8 cellular contexts compared by ENCODE assay signal in the genomic region with DNA sequence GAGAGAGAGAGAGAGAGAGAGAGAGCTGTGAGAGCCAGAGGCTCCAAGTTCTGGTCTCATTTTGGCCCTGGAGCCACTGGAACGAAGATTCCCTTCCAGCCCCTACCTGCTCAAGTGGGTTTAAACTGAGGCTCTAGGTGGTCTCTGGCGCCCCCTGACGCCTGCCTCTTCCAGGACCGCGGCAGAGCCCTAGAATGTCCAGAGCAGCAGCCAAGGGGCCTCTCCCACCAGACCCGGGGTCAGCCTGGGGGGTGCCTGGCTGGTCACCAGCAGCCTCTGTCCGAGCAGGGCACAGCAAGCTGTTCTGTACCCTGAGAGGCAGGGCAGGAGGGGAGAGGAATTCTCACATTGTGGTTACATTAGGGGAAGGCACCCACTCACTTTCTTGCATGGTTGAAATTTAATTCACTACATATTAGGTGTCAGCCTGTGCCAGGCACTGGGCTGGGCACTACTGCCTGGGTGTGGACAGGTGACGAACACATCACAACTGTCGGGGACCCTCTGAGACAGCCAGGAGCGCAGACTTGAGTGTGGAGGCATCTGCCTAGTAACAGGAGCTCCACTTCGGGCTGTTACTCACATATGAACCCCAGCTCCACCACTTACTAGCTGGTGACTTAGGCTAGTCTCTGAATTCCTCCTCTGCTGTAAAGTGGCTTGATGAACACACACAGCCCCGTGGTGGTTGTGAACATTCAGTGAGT. TPM values are rescaled to one million over a fixed set of nuclear protein-coding genes. Genes with fewer than 3 reads are reported as not detected.
DNase-seq lines count a peak whose midpoint lies in the region; ATAC-seq, FAIRE-seq and TF ChIP-seq lines count a peak whose summit lies in the region.

No MANE protein-coding gene starts in this region.

- TF ChIP-seq POLR2A in GM12878 (IDR thresholded peaks at IDR 0.05; ENCODE audit: low read depth, low read length) (no peak), uterus (IDR thresholded peaks at IDR 0.05) (no peak)

- no peak overlapping the region for H2AFZ ChIP-seq in GM12878 (ENCODE audit: control insufficient read depth, low read depth, low read length)

- TF ChIP-seq RAD21 in GM12878 (IDR thresholded peaks at IDR 0.05; ENCODE audit: insufficient read depth, low read depth, low read length): peak; percentile 43

- SMC1A ChIA-PET in GM12878 (lab: Charles Lee; ENCODE audit: uncharacterized antibody, unreplicated experiment): no interaction called here

- no peaks in the 10 kb centered on the region for H3K9me3 ChIP-seq in GM12878 (replicated peaks; ENCODE audit: control insufficient read depth, insufficient read depth, low read length)
- no peaks in the 10 kb centered on the region for H3K9me3 ChIP-seq in uterus

- no peak overlapping the region for H3K9ac ChIP-seq in GM12878 (ENCODE audit: control insufficient read depth, insufficient read depth, low read length)

- no peaks in the 10 kb centered on the region for H3K27me3 ChIP-seq in GM12878 (replicated peaks in 1 of 2; ENCODE audit: control insufficient read depth in 2 of 2, insufficient read depth in 2 of 2, low read length in 1 of 2)
- no peaks in the 10 kb centered on the region for H3K27me3 ChIP-seq in kidney epithelial cell (ENCODE audit: control insufficient read depth, insufficient read depth, low read length)
- no peaks in the 10 kb centered on the region for H3K27me3 ChIP-seq in uterus

- H3K36me3 ChIP-seq in GM12878 (ENCODE audit: control insufficient read depth in 2 of 2, insufficient read depth in 2 of 2, low read length in 1 of 2): no peaks in the 10 kb centered on the region; a peak in 1 of 4 replicates
- peaks cover 7% of the 10 kb centered on the region for H3K36me3 ChIP-seq in kidney epithelial cell (ENCODE audit: control insufficient read depth, insufficient read depth, low read length)
- H3K36me3 ChIP-seq in uterus: no peaks in the 10 kb centered on the region

- no peaks in the 10 kb centered on the region for H3K79me2 ChIP-seq in GM12878 (ENCODE audit: control insufficient read depth, insufficient read depth, low read length)

- peak; percentile 51; the same call in 2 of the 3 replicates for ATAC-seq in GM12878
- no peak for ATAC-seq in HG03280 (IDR thresholded peaks at IDR 0.05; ENCODE audit: unreplicated experiment)
- ATAC-seq in HG02588 (IDR thresholded peaks at IDR 0.05; ENCODE audit: unreplicated experiment): no peak

- TF ChIP-seq CTCF in AG09319 (IDR thresholded peaks at IDR 0.05; ENCODE audit: low read depth, low read length) (peak; percentile 42), GM12878 (IDR thresholded peaks at IDR 0.05 in 2 of 3, conservative IDR thresholded peaks at IDR 0.05 in 1 of 3; ENCODE audit: control insufficient read depth in 2 of 3, extremely low read depth in 1 of 3, insufficient read depth in 1 of 3, low read depth in 3 of 3, low read length in 3 of 3) (peak; percentile 28 to 35 (median 35); a peak in 2 of 6 replicates), kidney epithelial cell (IDR thresholded peaks at IDR 0.05; ENCODE audit: insufficient read depth, low read length, poor library complexity, severe bottlenecking) (peak; percentile 55), uterus (IDR thresholded peaks at IDR 0.05) (peak; percentile 41 to 51 (median 49))

- no peak for FAIRE-seq in GM12878 (lab: Jason Lieb, UNC)

- RAD21 ChIA-PET in GM12878 (lab: Charles Lee; ENCODE audit: unreplicated experiment): interaction anchor here (0.5 kb wide), 1 partner anchor 234 kb away, joined by 3 read pairs; no protein-coding TSS in a partner anchor

- 11% methylated on average over 12 of the region's 12 CpGs for WGBS in GM12878 (ENCODE audit: insufficient coverage, insufficient replicate concordance, low lambda C conversion rate, missing lambda C conversion rate)

- DNase-seq in AG09319 (ENCODE audit: extremely low read depth, low read depth) (no peak), HK-2 (ENCODE audit: unreplicated experiment) (peak; percentile 23), GM12878 (ENCODE audit: low read depth, low spot score) (no peak), kidney epithelial cell (ENCODE audit: low read depth) (no peak), uterus (peak; percentile 26 to 44), CD1c-positive myeloid dendritic cell (ENCODE audit: extremely low spot score) (no peak)

- POLR2A ChIA-PET in GM12878 (lab: Charles Lee): no interaction called here

- no peak overlapping the region for H3K27ac ChIP-seq in GM12878 (ENCODE audit: control insufficient read depth, insufficient read depth)
- H3K27ac ChIP-seq in uterus: no peak overlapping the region

- H3K4me2 ChIP-seq in GM12878 (ENCODE audit: control insufficient read depth, insufficient read depth): no peak overlapping the region

- H3K4me1 ChIP-seq in GM12878 (ENCODE audit: control insufficient read depth, insufficient read depth, low read length) (no peaks in the 10 kb centered on the region), uterus (no peaks in the 10 kb centered on the region)

- TF ChIP-seq EP300 in GM12878 (IDR thresholded peaks at IDR 0.05; ENCODE audit: borderline replicate concordance in 1 of 2, control insufficient read depth in 1 of 2, low read depth in 2 of 2, low read length in 2 of 2): no peak

- intact Hi-C loops in GM12878 (cut with micrococcal nuclease; ENCODE audit: unreplicated experiment): no loop called here
- intact Hi-C loops in uterus (cut with DNase I; ENCODE audit: low total_unique reads): loop anchor here (10.0 kb wide), 1 partner anchor 229 kb away; no protein-coding TSS in a partner anchor

- H3K4me3 ChIP-seq in GM12878 (no peak overlapping the region), kidney epithelial cell (ENCODE audit: low read depth, low read length) (no peak overlapping the region), uterus (no peak overlapping the region)

- CTCF ChIA-PET in GM12878 (lab: Yijun Ruan, JAX): interaction anchor here (0.6 kb wide), 2 partner anchors 13 to 227 kb away, joined by 3 read pairs; no protein-coding TSS in a partner anchor

- in situ Hi-C loops in GM12878 (cut with MboI): loop anchor here (25.0 kb wide), 1 partner anchor 571 kb away; a partner anchor contains a TSS

- no TSS peak for BruUV-seq in GM12878 (replicated peaks; lab: Mats Ljungman, UMichigan)

- H4K20me1 ChIP-seq in GM12878 (ENCODE audit: control insufficient read depth, insufficient read depth): no peaks in the 10 kb centered on the region; the same call in 1 of the 2 replicates

TF ChIP-seq in GM12878, 131 proteins besides CTCF, POLR2A, EP300 and RAD21:
- TF ChIP-seq ZNF207 (IDR thresholded peaks at IDR 0.05; ENCODE audit: borderline replicate concordance) (no peak), SMC3 (IDR thresholded peaks at IDR 0.05; ENCODE audit: borderline replicate concordance, low read length) (peak; percentile 27; the same call in 1 of the 2 replicates)

RNA-seq across cellular contexts. Expression of a gene that starts 44.5 kb away (rescaled TPM):
- total RNA-seq in GM12878 (2013; cell fraction: nucleolus; rRNA removed): not detected in 2 replicates
- total RNA-seq in GM12878 (2014; rRNA removed) (0.05 TPM in 1 of 2 replicates, not detected in the other), GM12878 (2014; rRNA removed; fragmentation: Illumina TruSeq; extraction: Trizol) (not detected in 2 replicates), GM12878 (2021) (1.9 and 2.3 TPM in 2 replicates), kidney epithelial cell (not detected in 2 replicates), uterus (1 to 10 TPM in 1 of 4 donors, not detected in 3; 1.3 TPM)
- not detected for polyA plus RNA-seq in GM12878 (2011; ENCODE audit: low read depth)
- polyA plus RNA-seq in GM12878 (2011; rRNA removed) (0.09 and 0.18 TPM in 2 replicates), GM12878 (2014; fragmentation: Illumina TruSeq; extraction: Trizol) (not detected in 2 replicates), GM12878 (2014; fragmentation: Nextera tagmentation; extraction: Ambion mirVana) (not detected), GM12878 (2014; rRNA removed) (not detected in 2 replicates), GM12878 (2016; fragmentation: Nextera tagmentation; extraction: Ambion mirVana) (under 1 TPM in 1 of 2 experiments, not detected in 1; 0.11 TPM)
- polyA plus RNA-seq in GM12878 (2011; cell fraction: cytosol; rRNA removed): 0.07 and 0.18 TPM in 2 replicates
- polyA plus RNA-seq in GM12878 (2011; cell fraction: nucleus; rRNA removed): 0.15 TPM in 1 of 2 replicates, not detected in the other
- polyA plus RNA-seq in GM12878 (2012): not detected in 2 replicates
- polyA minus RNA-seq in GM12878 (2011; rRNA and poly(A)+ RNA removed): not detected in 2 replicates
- polyA minus RNA-seq in GM12878 (2011; cell fraction: cytosol; rRNA and poly(A)+ RNA removed): not detected in 2 replicates
- not detected in 2 replicates for polyA minus RNA-seq in GM12878 (2011; cell fraction: nucleus; rRNA and poly(A)+ RNA removed)

Comparison
In these comparisons a context has a peak if more than half of its experiments do, and no peak if none do; other contexts are left out.
1. DNase-seq: peak in HK-2 (single experiment) and uterus (2 of 2); none in AG09319 (single experiment), GM12878 (single experiment), kidney epithelial cell (single experiment) and CD1c-positive myeloid dendritic cell (single experiment).
2. Peak in every context shown above with its lines, with median percentiles within 50 percentile points of each other: CTCF ChIP-seq.